In the genomic region with DNA sequence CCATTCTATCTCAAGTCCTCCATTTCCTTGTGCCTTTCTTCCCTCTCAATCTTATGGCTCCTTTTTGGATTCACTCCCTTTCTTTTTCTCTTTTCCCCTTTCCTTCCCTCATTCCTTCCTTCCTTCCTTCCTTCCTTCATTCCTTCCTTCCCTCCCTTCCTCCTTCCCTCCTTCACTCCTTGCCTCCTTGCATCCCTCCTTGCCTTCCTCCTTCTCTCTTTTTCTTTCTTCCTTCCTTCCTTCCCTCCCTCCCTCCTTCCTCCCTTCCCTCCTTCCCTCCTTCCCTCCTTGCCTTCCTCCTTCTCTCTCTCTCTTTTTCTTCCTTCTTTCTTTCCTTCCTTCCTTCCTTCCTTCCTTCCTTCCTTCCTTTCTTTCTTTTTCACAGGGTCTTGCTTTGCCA, we compare ENCODE assay signal across 3 cellular contexts.
TF ChIP-seq lines count a peak whose summit lies in the region.

No MANE protein-coding gene starts in this region.

TF ChIP-seq in GM23338, 12 proteins besides CTCF, POLR2A, EP300 and RAD21 (continues in another document):
- TF ChIP-seq EZH2 (IDR thresholded peaks at IDR 0.05; ENCODE audit: low read depth, unreplicated experiment) (no peak), EZH2phosphoT487 (IDR thresholded peaks at IDR 0.05; ENCODE audit: unreplicated experiment) (no peak), CREB1 (CRISPR knock-in tag; IDR thresholded peaks at IDR 0.05; ENCODE audit: low read depth) (no peak), POLR2AphosphoS5 (IDR thresholded peaks at IDR 0.05; ENCODE audit: low read depth) (no peak)
- TF ChIP-seq, protein P1, sequence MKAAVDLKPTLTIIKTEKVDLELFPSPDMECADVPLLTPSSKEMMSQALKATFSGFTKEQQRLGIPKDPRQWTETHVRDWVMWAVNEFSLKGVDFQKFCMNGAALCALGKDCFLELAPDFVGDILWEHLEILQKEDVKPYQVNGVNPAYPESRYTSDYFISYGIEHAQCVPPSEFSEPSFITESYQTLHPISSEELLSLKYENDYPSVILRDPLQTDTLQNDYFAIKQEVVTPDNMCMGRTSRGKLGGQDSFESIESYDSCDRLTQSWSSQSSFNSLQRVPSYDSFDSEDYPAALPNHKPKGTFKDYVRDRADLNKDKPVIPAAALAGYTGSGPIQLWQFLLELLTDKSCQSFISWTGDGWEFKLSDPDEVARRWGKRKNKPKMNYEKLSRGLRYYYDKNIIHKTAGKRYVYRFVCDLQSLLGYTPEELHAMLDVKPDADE (IDR thresholded peaks at IDR 0.05) = no peak

TF ChIP-seq in IMR-90, 13 proteins besides CTCF, POLR2A, EP300 and RAD21:
- no peak for TF ChIP-seq NFE2L2 (IDR thresholded peaks at IDR 0.05; ENCODE audit: low read depth, low read length)
- no peak for TF ChIP-seq BHLHE40 (IDR thresholded peaks at IDR 0.05; ENCODE audit: low read depth, low read length)
- TF ChIP-seq, protein P2, sequence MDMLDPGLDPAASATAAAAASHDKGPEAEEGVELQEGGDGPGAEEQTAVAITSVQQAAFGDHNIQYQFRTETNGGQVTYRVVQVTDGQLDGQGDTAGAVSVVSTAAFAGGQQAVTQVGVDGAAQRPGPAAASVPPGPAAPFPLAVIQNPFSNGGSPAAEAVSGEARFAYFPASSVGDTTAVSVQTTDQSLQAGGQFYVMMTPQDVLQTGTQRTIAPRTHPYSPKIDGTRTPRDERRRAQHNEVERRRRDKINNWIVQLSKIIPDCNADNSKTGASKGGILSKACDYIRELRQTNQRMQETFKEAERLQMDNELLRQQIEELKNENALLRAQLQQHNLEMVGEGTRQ (IDR thresholded peaks at IDR 0.05; ENCODE audit: low read depth, low read length) = no peak
- no peak for TF ChIP-seq RFX5 (IDR thresholded peaks at IDR 0.05; ENCODE audit: low read depth, low read length)
- no peak for TF ChIP-seq MAFK (IDR thresholded peaks at IDR 0.05; ENCODE audit: low read depth, low read length)
- no peak for TF ChIP-seq RCOR1 (IDR thresholded peaks at IDR 0.05; ENCODE audit: insufficient replicate concordance, low read length)
- no peak for TF ChIP-seq FOS (IDR thresholded peaks at IDR 0.05; ENCODE audit: low read depth, low read length)
- no peak for TF ChIP-seq MXI1 (IDR thresholded peaks at IDR 0.05; ENCODE audit: borderline replicate concordance, low read depth, low read length)
- TF ChIP-seq CHD1 (IDR thresholded peaks at IDR 0.05; ENCODE audit: low read depth, low read length) = no peak
- TF ChIP-seq CEBPB (IDR thresholded peaks at IDR 0.05; ENCODE audit: low read depth, low read length) = no peak
- no peak for TF ChIP-seq MAZ (IDR thresholded peaks at IDR 0.05; ENCODE audit: borderline replicate concordance, low read depth, low read length)
- TF ChIP-seq ELK1 (IDR thresholded peaks at IDR 0.05; ENCODE audit: borderline replicate concordance, low read depth, low read length) = no peak
- TF ChIP-seq SMC3 (IDR thresholded peaks at IDR 0.05; ENCODE audit: low read depth, low read length) = no peak

TF ChIP-seq in H1, 55 proteins besides CTCF, POLR2A, EP300 and RAD21:
- TF ChIP-seq GABPA (IDR thresholded peaks at IDR 0.05; ENCODE audit: borderline replicate concordance, insufficient read depth, low read length) (no peak), EZH2 (IDR thresholded peaks at IDR 0.05; ENCODE audit: low read depth, low read length, severe bottlenecking) (no peak), HDAC6 (IDR thresholded peaks at IDR 0.05; ENCODE audit: low read depth, low read length) (no peak), BRCA1 (IDR thresholded peaks at IDR 0.05; ENCODE audit: low read depth, low read length) (no peak), JUND (IDR thresholded peaks at IDR 0.05; ENCODE audit: low read length) (no peak), BACH1 (IDR thresholded peaks at IDR 0.05; ENCODE audit: low read length) (no peak), CHD1 (IDR thresholded peaks at IDR 0.05; ENCODE audit: low read depth, low read length) (no peak), POU5F1 (IDR thresholded peaks at IDR 0.05; ENCODE audit: low read depth, low read length) (no peak), SIX5 (IDR thresholded peaks at IDR 0.05; ENCODE audit: low read depth, low read length) (no peak)
